In the genomic region with DNA sequence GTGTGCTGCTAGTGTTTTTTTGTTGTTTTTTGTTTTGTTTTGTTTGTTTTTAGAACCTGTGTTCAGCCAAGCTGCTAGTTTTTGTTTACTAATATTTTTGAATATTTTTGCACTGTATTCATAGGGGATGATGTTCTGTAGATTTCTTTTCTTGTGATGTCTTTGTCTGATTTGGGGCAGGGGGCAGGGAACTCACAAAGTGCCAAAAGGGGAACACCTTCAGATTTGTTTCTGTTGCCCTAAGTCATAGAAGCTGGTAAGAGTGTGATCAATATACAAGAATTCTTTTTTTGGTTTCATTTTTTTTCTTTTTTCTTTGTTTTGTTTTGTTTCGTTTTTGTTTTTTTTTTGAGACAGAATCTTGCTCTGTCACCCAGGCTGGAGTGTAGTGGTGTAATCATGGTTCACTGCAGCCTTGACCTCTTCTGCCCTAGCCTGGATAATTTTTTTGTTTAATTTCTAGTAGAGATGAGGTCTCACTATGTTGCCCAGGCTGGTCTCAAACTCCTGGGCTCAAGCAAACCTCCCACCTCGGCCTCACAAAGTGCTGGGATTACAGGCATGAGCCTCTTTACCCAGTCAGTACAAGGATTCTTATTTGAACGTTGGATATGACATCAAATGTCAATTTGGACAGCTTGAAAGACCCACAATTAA, we compare ENCODE assay signal across 25 cellular contexts. TPM values are rescaled to one million over a fixed set of nuclear protein-coding genes. Genes with fewer than 3 reads are reported as not detected.
A peak's percentile ranks its signal among the peaks of the same experiment; 100 is the strongest.
DNase-seq lines count a peak whose midpoint lies in the region; ATAC-seq, FAIRE-seq and TF ChIP-seq lines count a peak whose summit lies in the region.
"Had no signal": no experiment of that assay in that cellular context is flagged by ENCODE, and none has a peak within 500 bp of the region (broad histone marks: within the 10 kb centered on the region; RNA-seq: fewer than 3 reads in every experiment).

No MANE protein-coding gene starts in this region.

- H3K4me1 ChIP-seq in Karpas-422 (ENCODE audit: low read length) (peaks cover 47% of the 10 kb centered on the region), Peyer's patch (no peaks in the 10 kb centered on the region), HepG2 (ENCODE audit: insufficient read depth, low read length) (peaks cover 100% of the 10 kb centered on the region), suprapubic skin (peaks cover 16% of the 10 kb centered on the region)
- H3K4me1 ChIP-seq: BLaER1 had no signal

- WGBS in HepG2 (ENCODE audit: low lambda C conversion rate) = 11% methylated on average over 3 of the region's 3 CpGs
- WGBS in suprapubic skin = 70% methylated on average over 3 of the region's 3 CpGs

- no peak overlapping the region for H2AFZ ChIP-seq in Karpas-422 (ENCODE audit: low read length)
- no peak overlapping the region for H2AFZ ChIP-seq in HepG2 (ENCODE audit: low read length)

- H3K4me3 ChIP-seq in Karpas-422 (ENCODE audit: low read length) (no peak overlapping the region), Peyer's patch (no peak overlapping the region), HepG2 (replicated peaks in 1 of 3; ENCODE audit: insufficient read depth in 1 of 3, low read depth in 2 of 3, low read length in 3 of 3) (no peak overlapping the region; a peak in 1 of 6 replicates), suprapubic skin (no peak overlapping the region)
- H3K4me3 ChIP-seq: BLaER1, SK-N-MC had no signal

- H3K27ac ChIP-seq in Karpas-422 (ENCODE audit: low read length) (no peak overlapping the region), Peyer's patch (peak overlapping the region in 3 of 4 donors; percentile 11 to 50 (median 17)), HepG2 (ENCODE audit: extremely low read length, insufficient read depth, low read length) (peak overlapping the region; percentile 94), suprapubic skin (peak overlapping the region; percentile 38)
- H3K27ac ChIP-seq: BLaER1, SK-N-MC had no signal

- peak; percentile 37 for FAIRE-seq in HepG2 (lab: Jason Lieb, UNC)
- FAIRE-seq: GM12892 had no signal

- H3K9me3 ChIP-seq in Karpas-422 (ENCODE audit: low read length) (no peaks in the 10 kb centered on the region), Peyer's patch (no peaks in the 10 kb centered on the region), HepG2 (ENCODE audit: low read length) (no peaks in the 10 kb centered on the region), suprapubic skin (no peaks in the 10 kb centered on the region)
- H3K9me3 ChIP-seq: BLaER1, Caco-2 had no signal

- H3K9ac ChIP-seq in Karpas-422 (ENCODE audit: low read length) (no peak overlapping the region), HepG2 (ENCODE audit: insufficient read depth, low read depth, low read length) (peak overlapping the region; percentile 71)
- H3K9ac ChIP-seq: BLaER1 had no signal

- no peak for TF ChIP-seq CTCF in Peyer's patch (IDR thresholded peaks at IDR 0.05)
- no peak for TF ChIP-seq CTCF in HepG2 (CRISPR knock-in tag; IDR thresholded peaks at IDR 0.05)
- no peak for TF ChIP-seq CTCF in suprapubic skin (IDR thresholded peaks at IDR 0.05)

- H3K27me3 ChIP-seq in Karpas-422 (ENCODE audit: low read length) (no peaks in the 10 kb centered on the region; the same call in 1 of the 2 replicates), Peyer's patch (no peaks in the 10 kb centered on the region), HepG2 (ENCODE audit: control insufficient read depth in 1 of 2, insufficient read depth in 2 of 2, low read length in 2 of 2) (no peaks in the 10 kb centered on the region), suprapubic skin (peaks cover 11% of the 10 kb centered on the region)
- H3K27me3 ChIP-seq: BLaER1 had no signal

- BruUV-seq in HepG2 (replicated peaks; lab: Mats Ljungman, UMichigan) = no TSS peak

- no peaks in the 10 kb centered on the region for H3K9me2 ChIP-seq in Karpas-422 (replicated peaks; ENCODE audit: insufficient read depth, low read length)

- TF ChIP-seq EP300 in HepG2 (IDR thresholded peaks at IDR 0.05; ENCODE audit: low read depth in 2 of 2, low read length in 2 of 2) = peak in 1 of 2 experiments; percentile 57; a peak in 1 of 4 replicates
- TF ChIP-seq EP300 in HepG2 (CRISPR knock-in tag; IDR thresholded peaks at IDR 0.05; ENCODE audit: borderline replicate concordance) = no peak
- no peak for TF ChIP-seq EP300 in suprapubic skin (IDR thresholded peaks at IDR 0.05)

- H3K36me3 ChIP-seq in Karpas-422 (ENCODE audit: insufficient read depth, low read length) (no peaks in the 10 kb centered on the region), Peyer's patch (no peaks in the 10 kb centered on the region), HepG2 (replicated peaks in 1 of 2; ENCODE audit: control insufficient read depth in 1 of 2, insufficient read depth in 2 of 2, low read length in 2 of 2) (no peaks in the 10 kb centered on the region; a peak in 1 of 5 replicates), suprapubic skin (no peaks in the 10 kb centered on the region)
- H3K36me3 ChIP-seq: BLaER1 had no signal

- H4K20me1 ChIP-seq in Karpas-422 (ENCODE audit: insufficient read depth, low read depth, low read length) = no peaks in the 10 kb centered on the region
- no peaks in the 10 kb centered on the region for H4K20me1 ChIP-seq in HepG2 (ENCODE audit: insufficient read depth, low read length)
- H4K20me1 ChIP-seq: BLaER1 had no signal

- TF ChIP-seq POLR2A in Peyer's patch (IDR thresholded peaks at IDR 0.05) (no peak), HepG2 (IDR thresholded peaks at IDR 0.05; ENCODE audit: insufficient read depth in 1 of 2, low read depth in 2 of 2, low read length in 2 of 2) (no peak; a peak in 1 of 4 replicates), suprapubic skin (IDR thresholded peaks at IDR 0.05) (no peak)

- CTCF ChIA-PET in HepG2 (lab: Yijun Ruan, JAX; ENCODE audit: low intra/inter-chr PET ratio, low total read pairs) = no interaction called here

- DNase-seq in Karpas-422 (no peak), Peyer's patch (no peak), HepG2 (ENCODE audit: low spot score) (peak; percentile 46), suprapubic skin (ENCODE audit: low spot score in 2 of 2) (peak in 1 of 2 donors; percentile 14), GM19240 (ENCODE audit: insufficient read length, low spot score) (no peak), NOMO-1 (lab: John Stamatoyannopoulos, UW; ENCODE audit: unreplicated experiment in 2 of 2) (no peak)
- DNase-seq: ACHN; Caco-2; CD4-positive, alpha-beta T cell; DND-41; NCI-H1092 treated with DMSO at 0.1 percent for 48 hours; NCI-H1436 treated with DMSO at 0.1 percent for 48 hours; NCI-H2029; NCI-H524 treated with DMSO at 0.1 percent for 48 hours; NCI-H82; PC-3; RPMI8226; SHP77; T-cell had no signal

- intact Hi-C loops in HepG2 (cut with micrococcal nuclease; ENCODE audit: unreplicated experiment) = no loop called here

- H3K4me2 ChIP-seq in Karpas-422 (ENCODE audit: low read depth, low read length, poor library complexity, severe bottlenecking) = peak overlapping the region; percentile 10
- H3K4me2 ChIP-seq in HepG2 (ENCODE audit: low read depth, low read length) = peak overlapping the region; percentile 45
- H3K4me2 ChIP-seq: BLaER1 had no signal

- no peak for ATAC-seq in HepG2
- ATAC-seq in GM21529 (IDR thresholded peaks at IDR 0.05; ENCODE audit: unreplicated experiment) = no peak
- ATAC-seq: PC-3, T-cell had no signal

- TF ChIP-seq RAD21 in HepG2 (CRISPR knock-in tag; IDR thresholded peaks at IDR 0.05) = no peak

- no peaks in the 10 kb centered on the region for H3K79me2 ChIP-seq in Karpas-422 (ENCODE audit: low read length)
- no peaks in the 10 kb centered on the region for H3K79me2 ChIP-seq in HepG2 (ENCODE audit: insufficient read depth, low read length)

- in situ Hi-C loops in HepG2 (cut with HindIII; ENCODE audit: extremely low pct_ligation_motif_present, low pct_unique_long_range_greater_than_20kb) = no loop called here

- POLR2A ChIA-PET in HepG2 (lab: Yijun Ruan, JAX) = interaction anchor here (1.2 kb wide), 1 partner anchor 32 kb away, joined by 5 read pairs; a partner anchor contains a TSS

RNA-seq across cellular contexts. Expression of a gene that starts 30.7 kb away (rescaled TPM):
- total RNA-seq in Karpas-422 (2014; rRNA removed; shearing (Covaris generic); ENCODE audit: low replicate concordance) = not detected in 2 replicates
- total RNA-seq in Peyer's patch = not detected
- 0.02 and 0.04 TPM in 2 replicates for total RNA-seq in HepG2 (2016; rRNA removed; fragmentation: Illumina TruSeq; extraction: Trizol)
- total RNA-seq in HepG2 (2016; cell fraction: cytosol; rRNA removed; fragmentation: Illumina TruSeq; extraction: Trizol; ENCODE audit: low read depth) = not detected in 2 replicates
- total RNA-seq in HepG2 (2016; cell fraction: insoluble cytoplasmic fraction; rRNA removed; fragmentation: Illumina TruSeq; extraction: Trizol) = 0.15 TPM in 1 of 2 replicates, not detected in the other
- not detected in 2 replicates for total RNA-seq in HepG2 (2016; cell fraction: membrane; rRNA removed; fragmentation: Illumina TruSeq; extraction: Trizol)
- not detected in 2 replicates for total RNA-seq in HepG2 (2016; cell fraction: nucleus; rRNA removed; fragmentation: Illumina TruSeq; extraction: Trizol)
- polyA plus RNA-seq in HepG2 (2011; rRNA removed) = 1.4 TPM in 2 replicates
- 0.98 and 1.1 TPM in 2 replicates for polyA plus RNA-seq in HepG2 (2011; cell fraction: cytosol; rRNA removed)
- 1.7 and 2.0 TPM in 2 replicates for polyA plus RNA-seq in HepG2 (2011; cell fraction: nucleus; rRNA removed)
- 0.80 and 1.5 TPM in 2 replicates for polyA plus RNA-seq in HepG2 (2012)
- polyA plus RNA-seq in HepG2 (2016; cell fraction: cytosol; fragmentation: Illumina TruSeq; extraction: Trizol; ENCODE audit: low read depth) = not detected in 2 replicates
- polyA plus RNA-seq in HepG2 (2016; cell fraction: insoluble cytoplasmic fraction; fragmentation: Illumina TruSeq; extraction: Trizol; ENCODE audit: low read depth) = not detected in 2 replicates
- not detected in 2 replicates for polyA plus RNA-seq in HepG2 (2016; cell fraction: membrane; fragmentation: Illumina TruSeq; extraction: Trizol; ENCODE audit: low read depth)
- 0.12 TPM in 1 of 2 replicates, not detected in the other for polyA plus RNA-seq in HepG2 (2016; cell fraction: nucleus; fragmentation: Illumina TruSeq; extraction: Trizol; ENCODE audit: insufficient read depth, low read depth)
- polyA minus RNA-seq in HepG2 (2011; rRNA and poly(A)+ RNA removed; ENCODE audit: low replicate concordance) = 1.3 TPM in 1 of 2 replicates, not detected in the other
- polyA minus RNA-seq in HepG2 (2011; cell fraction: cytosol; rRNA and poly(A)+ RNA removed) = 0.49 and 0.70 TPM in 2 replicates
- polyA minus RNA-seq in HepG2 (2011; cell fraction: nucleus; rRNA and poly(A)+ RNA removed) = 0.52 and 0.62 TPM in 2 replicates
- under 1 TPM in 1 of 4 donors, not detected in 3; 0.11 TPM for total RNA-seq in suprapubic skin
- total RNA-seq: Caco-2; CD4-positive, alpha-beta T cell; G401; H4; PC-3; T-cell had no signal

RNA-seq across cellular contexts. Expression of a gene that starts 32.4 kb away (rescaled TPM):
- 125 and 167 TPM in 2 replicates for total RNA-seq in Karpas-422 (2014; rRNA removed; shearing (Covaris generic); ENCODE audit: low replicate concordance)
- total RNA-seq in Peyer's patch (100 to 1,000 TPM in 2 of 4 donors, 10 to 100 TPM in 2; 88.3 to 121 (median 101) TPM), HepG2 (2016; rRNA removed; fragmentation: Illumina TruSeq; extraction: Trizol) (130 and 207 TPM in 2 replicates), suprapubic skin (100 to 1,000 TPM; 109 to 177 (median 141) TPM)
- total RNA-seq in HepG2 (2016; cell fraction: cytosol; rRNA removed; fragmentation: Illumina TruSeq; extraction: Trizol; ENCODE audit: low read depth) = 237 and 301 TPM in 2 replicates
- total RNA-seq in HepG2 (2016; cell fraction: insoluble cytoplasmic fraction; rRNA removed; fragmentation: Illumina TruSeq; extraction: Trizol) = 124 and 208 TPM in 2 replicates
- 240 and 276 TPM in 2 replicates for total RNA-seq in HepG2 (2016; cell fraction: membrane; rRNA removed; fragmentation: Illumina TruSeq; extraction: Trizol)
- total RNA-seq in HepG2 (2016; cell fraction: nucleus; rRNA removed; fragmentation: Illumina TruSeq; extraction: Trizol) = 132 and 154 TPM in 2 replicates
- 280 and 382 TPM in 2 replicates for polyA plus RNA-seq in HepG2 (2011; rRNA removed)
- polyA plus RNA-seq in HepG2 (2011; cell fraction: cytosol; rRNA removed) = 388 and 397 TPM in 2 replicates
- polyA plus RNA-seq in HepG2 (2011; cell fraction: nucleus; rRNA removed) = 165 and 172 TPM in 2 replicates
- 120 and 153 TPM in 2 replicates for polyA plus RNA-seq in HepG2 (2012)
- 273 and 357 TPM in 2 replicates for polyA plus RNA-seq in HepG2 (2016; cell fraction: cytosol; fragmentation: Illumina TruSeq; extraction: Trizol; ENCODE audit: low read depth)
- 125 and 139 TPM in 2 replicates for polyA plus RNA-seq in HepG2 (2016; cell fraction: insoluble cytoplasmic fraction; fragmentation: Illumina TruSeq; extraction: Trizol; ENCODE audit: low read depth)
- 241 and 285 TPM in 2 replicates for polyA plus RNA-seq in HepG2 (2016; cell fraction: membrane; fragmentation: Illumina TruSeq; extraction: Trizol; ENCODE audit: low read depth)
- polyA plus RNA-seq in HepG2 (2016; cell fraction: nucleus; fragmentation: Illumina TruSeq; extraction: Trizol; ENCODE audit: insufficient read depth, low read depth) = 232 and 249 TPM in 2 replicates
- 164 and 175 TPM in 2 replicates for polyA minus RNA-seq in HepG2 (2011; rRNA and poly(A)+ RNA removed; ENCODE audit: low replicate concordance)
- polyA minus RNA-seq in HepG2 (2011; cell fraction: cytosol; rRNA and poly(A)+ RNA removed) = 98.3 and 110 TPM in 2 replicates
- 161 and 181 TPM in 2 replicates for polyA minus RNA-seq in HepG2 (2011; cell fraction: nucleus; rRNA and poly(A)+ RNA removed)

RNA-seq across cellular contexts. Expression of a gene that starts 32.6 kb away (rescaled TPM):
- 23.7 and 38.4 TPM in 2 replicates for total RNA-seq in Karpas-422 (2014; rRNA removed; shearing (Covaris generic); ENCODE audit: low replicate concordance)
- total RNA-seq in Peyer's patch = 10 to 100 TPM; 42.3 to 78.4 (median 65.8) TPM
- total RNA-seq in HepG2 (2016; rRNA removed; fragmentation: Illumina TruSeq; extraction: Trizol) = 73.9 and 135 TPM in 2 replicates
- 30.4 and 34.3 TPM in 2 replicates for total RNA-seq in HepG2 (2016; cell fraction: cytosol; rRNA removed; fragmentation: Illumina TruSeq; extraction: Trizol; ENCODE audit: low read depth)
- total RNA-seq in HepG2 (2016; cell fraction: insoluble cytoplasmic fraction; rRNA removed; fragmentation: Illumina TruSeq; extraction: Trizol) = 73.5 and 136 TPM in 2 replicates
- 79.1 and 85.5 TPM in 2 replicates for total RNA-seq in HepG2 (2016; cell fraction: membrane; rRNA removed; fragmentation: Illumina TruSeq; extraction: Trizol)
- 134 and 158 TPM in 2 replicates for total RNA-seq in HepG2 (2016; cell fraction: nucleus; rRNA removed; fragmentation: Illumina TruSeq; extraction: Trizol)
- 417 and 462 TPM in 2 replicates for polyA plus RNA-seq in HepG2 (2011; rRNA removed)
- 356 and 373 TPM in 2 replicates for polyA plus RNA-seq in HepG2 (2011; cell fraction: cytosol; rRNA removed)
- polyA plus RNA-seq in HepG2 (2011; cell fraction: nucleus; rRNA removed) = 1,568 and 1,774 TPM in 2 replicates
- polyA plus RNA-seq in HepG2 (2012) = 192 and 216 TPM in 2 replicates
- 27.4 and 30.4 TPM in 2 replicates for polyA plus RNA-seq in HepG2 (2016; cell fraction: cytosol; fragmentation: Illumina TruSeq; extraction: Trizol; ENCODE audit: low read depth)
- 63.2 and 70.8 TPM in 2 replicates for polyA plus RNA-seq in HepG2 (2016; cell fraction: insoluble cytoplasmic fraction; fragmentation: Illumina TruSeq; extraction: Trizol; ENCODE audit: low read depth)
- 56.1 and 58.9 TPM in 2 replicates for polyA plus RNA-seq in HepG2 (2016; cell fraction: membrane; fragmentation: Illumina TruSeq; extraction: Trizol; ENCODE audit: low read depth)
- polyA plus RNA-seq in HepG2 (2016; cell fraction: nucleus; fragmentation: Illumina TruSeq; extraction: Trizol; ENCODE audit: insufficient read depth, low read depth) = 255 and 265 TPM in 2 replicates
- polyA minus RNA-seq in HepG2 (2011; rRNA and poly(A)+ RNA removed; ENCODE audit: low replicate concordance) = 193 and 937 TPM in 2 replicates
- 155 and 193 TPM in 2 replicates for polyA minus RNA-seq in HepG2 (2011; cell fraction: cytosol; rRNA and poly(A)+ RNA removed)
- 359 and 416 TPM in 2 replicates for polyA minus RNA-seq in HepG2 (2011; cell fraction: nucleus; rRNA and poly(A)+ RNA removed)
- total RNA-seq in suprapubic skin = 10 to 100 TPM; 30.4 to 33.4 (median 33.1) TPM

RNA-seq across cellular contexts. Expression of a gene that starts 37.7 kb away (rescaled TPM):
- total RNA-seq in Karpas-422 (2014; rRNA removed; shearing (Covaris generic); ENCODE audit: low replicate concordance) = 69.5 and 71.4 TPM in 2 replicates
- total RNA-seq in Peyer's patch (10 to 100 TPM; 21.2 to 42.9 (median 36.7) TPM), HepG2 (2016; rRNA removed; fragmentation: Illumina TruSeq; extraction: Trizol) (21.5 and 21.7 TPM in 2 replicates), suprapubic skin (10 to 100 TPM; 33.7 to 64.8 (median 42.1) TPM)
- total RNA-seq in HepG2 (2016; cell fraction: cytosol; rRNA removed; fragmentation: Illumina TruSeq; extraction: Trizol; ENCODE audit: low read depth) = 10.8 and 11.1 TPM in 2 replicates
- 16.3 and 22.5 TPM in 2 replicates for total RNA-seq in HepG2 (2016; cell fraction: insoluble cytoplasmic fraction; rRNA removed; fragmentation: Illumina TruSeq; extraction: Trizol)
- total RNA-seq in HepG2 (2016; cell fraction: membrane; rRNA removed; fragmentation: Illumina TruSeq; extraction: Trizol) = 11.0 and 11.4 TPM in 2 replicates
- total RNA-seq in HepG2 (2016; cell fraction: nucleus; rRNA removed; fragmentation: Illumina TruSeq; extraction: Trizol) = 33.1 and 40.6 TPM in 2 replicates
- polyA plus RNA-seq in HepG2 (2011; rRNA removed) = 37.0 and 43.1 TPM in 2 replicates
- 15.7 and 25.3 TPM in 2 replicates for polyA plus RNA-seq in HepG2 (2011; cell fraction: cytosol; rRNA removed)
- polyA plus RNA-seq in HepG2 (2011; cell fraction: nucleus; rRNA removed) = 233 and 267 TPM in 2 replicates
- 31.5 and 37.5 TPM in 2 replicates for polyA plus RNA-seq in HepG2 (2012)
- polyA plus RNA-seq in HepG2 (2016; cell fraction: cytosol; fragmentation: Illumina TruSeq; extraction: Trizol; ENCODE audit: low read depth) = 5.5 and 5.9 TPM in 2 replicates
- polyA plus RNA-seq in HepG2 (2016; cell fraction: insoluble cytoplasmic fraction; fragmentation: Illumina TruSeq; extraction: Trizol; ENCODE audit: low read depth) = 19.5 and 31.5 TPM in 2 replicates
- 11.5 and 14.8 TPM in 2 replicates for polyA plus RNA-seq in HepG2 (2016; cell fraction: membrane; fragmentation: Illumina TruSeq; extraction: Trizol; ENCODE audit: low read depth)
- polyA plus RNA-seq in HepG2 (2016; cell fraction: nucleus; fragmentation: Illumina TruSeq; extraction: Trizol; ENCODE audit: insufficient read depth, low read depth) = 63.8 and 69.6 TPM in 2 replicates
- 159 and 251 TPM in 2 replicates for polyA minus RNA-seq in HepG2 (2011; rRNA and poly(A)+ RNA removed; ENCODE audit: low replicate concordance)
- 44.5 and 51.3 TPM in 2 replicates for polyA minus RNA-seq in HepG2 (2011; cell fraction: cytosol; rRNA and poly(A)+ RNA removed)
- polyA minus RNA-seq in HepG2 (2011; cell fraction: nucleus; rRNA and poly(A)+ RNA removed) = 140 and 150 TPM in 2 replicates

RNA-seq across cellular contexts. Expression of a gene that starts 40.3 kb away (rescaled TPM):
- total RNA-seq in Karpas-422 (2014; rRNA removed; shearing (Covaris generic); ENCODE audit: low replicate concordance) = not detected in 2 replicates
- total RNA-seq in Peyer's patch = not detected
- total RNA-seq in HepG2 (2016; rRNA removed; fragmentation: Illumina TruSeq; extraction: Trizol) = not detected in 2 replicates
- not detected in 2 replicates for total RNA-seq in HepG2 (2016; cell fraction: cytosol; rRNA removed; fragmentation: Illumina TruSeq; extraction: Trizol; ENCODE audit: low read depth)
- not detected in 2 replicates for total RNA-seq in HepG2 (2016; cell fraction: insoluble cytoplasmic fraction; rRNA removed; fragmentation: Illumina TruSeq; extraction: Trizol)
- not detected in 2 replicates for total RNA-seq in HepG2 (2016; cell fraction: membrane; rRNA removed; fragmentation: Illumina TruSeq; extraction: Trizol)
- not detected in 2 replicates for total RNA-seq in HepG2 (2016; cell fraction: nucleus; rRNA removed; fragmentation: Illumina TruSeq; extraction: Trizol)
- polyA plus RNA-seq in HepG2 (2011; rRNA removed) = not detected in 2 replicates
- not detected in 2 replicates for polyA plus RNA-seq in HepG2 (2011; cell fraction: cytosol; rRNA removed)
- not detected in 2 replicates for polyA plus RNA-seq in HepG2 (2011; cell fraction: nucleus; rRNA removed)
- not detected in 2 replicates for polyA plus RNA-seq in HepG2 (2012)
- polyA plus RNA-seq in HepG2 (2016; cell fraction: cytosol; fragmentation: Illumina TruSeq; extraction: Trizol; ENCODE audit: low read depth) = not detected in 2 replicates
- not detected in 2 replicates for polyA plus RNA-seq in HepG2 (2016; cell fraction: insoluble cytoplasmic fraction; fragmentation: Illumina TruSeq; extraction: Trizol; ENCODE audit: low read depth)
- polyA plus RNA-seq in HepG2 (2016; cell fraction: membrane; fragmentation: Illumina TruSeq; extraction: Trizol; ENCODE audit: low read depth) = not detected in 2 replicates
- polyA plus RNA-seq in HepG2 (2016; cell fraction: nucleus; fragmentation: Illumina TruSeq; extraction: Trizol; ENCODE audit: insufficient read depth, low read depth) = not detected in 2 replicates
- not detected in 2 replicates for polyA minus RNA-seq in HepG2 (2011; rRNA and poly(A)+ RNA removed; ENCODE audit: low replicate concordance)
- polyA minus RNA-seq in HepG2 (2011; cell fraction: cytosol; rRNA and poly(A)+ RNA removed) = not detected in 2 replicates
- polyA minus RNA-seq in HepG2 (2011; cell fraction: nucleus; rRNA and poly(A)+ RNA removed) = not detected in 2 replicates
- not detected for total RNA-seq in suprapubic skin
- total RNA-seq: Caco-2; CD4-positive, alpha-beta T cell; G401; H4; PC-3; T-cell had no signal
